ENCODE assay signal across 29 cellular contexts in the genomic region with DNA sequence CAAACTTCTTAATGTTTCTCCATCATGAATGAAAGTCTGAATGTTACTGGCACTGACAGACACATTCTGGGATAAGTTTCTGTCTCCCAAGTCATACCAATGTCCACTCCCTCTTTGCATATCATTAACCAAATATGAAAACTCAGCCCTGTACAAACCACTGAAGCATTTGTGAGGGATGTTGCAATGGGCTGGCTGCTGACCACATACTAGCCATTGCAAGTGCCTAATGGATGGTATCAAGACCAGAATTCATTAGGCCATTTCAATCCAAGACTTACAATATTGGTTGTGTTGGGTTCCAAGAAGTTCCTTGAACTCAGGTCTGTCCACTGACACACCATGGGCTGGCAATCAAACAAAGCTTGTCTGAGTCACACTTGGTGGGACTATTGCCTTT.
"Had no signal": no experiment of that assay in that cellular context is flagged by ENCODE, and none has a peak within 500 bp of the region (broad histone marks: within the 10 kb centered on the region; RNA-seq: fewer than 3 reads in every experiment).

No MANE protein-coding gene starts in this region.

- H3K27me3 ChIP-seq: adrenal gland, esophagus squamous epithelium, heart left ventricle, neural progenitor cell, spleen, uterus had no signal

- H3K27ac ChIP-seq: adrenal gland, esophagus squamous epithelium, heart left ventricle, left ventricle myocardium inferior, neural progenitor cell, spleen, thoracic aorta, uterus had no signal

- H3K4me3 Mint-ChIP-seq: activated naive CD8-positive, alpha-beta T cell treated with anti-CD3 and anti-CD28 coated beads for 36 hours; dendritic cell treated with granulocyte-macrophage colony-stimulating factor and Interleukin-4, amounts not matched to agents 40 ng/mL and 50 ng/mL, for 4 days; endodermal cell; natural killer cell; neural progenitor cell; T-helper 2 cell treated with Interferon-gamma antibody and Interleukin-4, amounts not matched to agents 5 μg/mL and 100 μg/mL, for 36 hours; type B pancreatic cell had no signal

- H3K9me3 ChIP-seq: adrenal gland, esophagus squamous epithelium, left ventricle myocardium inferior, spleen, thoracic aorta, uterus had no signal

- H3K36me3 Mint-ChIP-seq: activated naive CD8-positive, alpha-beta T cell treated with anti-CD3 and anti-CD28 coated beads for 36 hours; natural killer cell; neural progenitor cell; type B pancreatic cell had no signal

- DNase-seq: activated CD4-positive, alpha-beta T cell treated with anti-CD3 and anti-CD28 coated beads for 4 hours; activated CD4-positive, alpha-beta T cell treated with anti-CD3 and anti-CD28 coated beads, Interleukin-2, amount 50 U/mL, for 4 hours; activated CD4-positive, CD25-positive, alpha-beta regulatory T cell; activated CD8-positive, alpha-beta memory T cell treated with anti-CD3 and anti-CD28 coated beads for 24 hours; activated effector memory CD4-positive, alpha-beta T cell treated with Interleukin-2 at 50 U/mL for 16 hours; activated naive CD4-positive, alpha-beta T cell treated with Interleukin-2 at 50 U/mL for 16 hours; activated naive CD8-positive, alpha-beta T cell treated with anti-CD3 and anti-CD28 coated beads for 36 hours; adrenal gland; aorta; caudate nucleus; endodermal cell; esophagus squamous epithelium; heart left ventricle; hypothalamus; left ventricle myocardium inferior; mesendoderm; natural killer cell; occipital lobe; right cardiac atrium; spleen; stimulated activated naive CD8-positive, alpha-beta T cell treated with anti-CD3 and anti-CD28 coated beads, Interleukin-15, Interleukin-2, amounts not matched to agents 100 U/mL and 50 U/mL, for 24 hours; T-helper 1 cell; uterus had no signal

- H3K9me3 Mint-ChIP-seq: dendritic cell treated with granulocyte-macrophage colony-stimulating factor and Interleukin-4, amounts not matched to agents 40 ng/mL and 50 ng/mL, for 4 days; endodermal cell; neural progenitor cell; T-helper 2 cell treated with Interferon-gamma antibody and Interleukin-4, amounts not matched to agents 5 μg/mL and 100 μg/mL, for 36 hours; type B pancreatic cell had no signal

- H3K36me3 ChIP-seq: adrenal gland, esophagus squamous epithelium, heart left ventricle, left ventricle myocardium inferior, neural progenitor cell, spleen, thoracic aorta, uterus had no signal

- H3K27ac Mint-ChIP-seq: activated naive CD8-positive, alpha-beta T cell treated with anti-CD3 and anti-CD28 coated beads for 36 hours; dendritic cell treated with granulocyte-macrophage colony-stimulating factor and Interleukin-4, amounts not matched to agents 40 ng/mL and 50 ng/mL, for 4 days; endodermal cell; natural killer cell; neural progenitor cell; T-helper 2 cell treated with Interferon-gamma antibody and Interleukin-4, amounts not matched to agents 5 μg/mL and 100 μg/mL, for 36 hours; type B pancreatic cell had no signal

- H3K27me3 Mint-ChIP-seq: activated naive CD8-positive, alpha-beta T cell treated with anti-CD3 and anti-CD28 coated beads for 36 hours; dendritic cell treated with granulocyte-macrophage colony-stimulating factor and Interleukin-4, amounts not matched to agents 40 ng/mL and 50 ng/mL, for 4 days; type B pancreatic cell had no signal

- H3K4me3 ChIP-seq: adrenal gland, esophagus squamous epithelium, heart left ventricle, left ventricle myocardium inferior, lung, neural progenitor cell, spleen, thoracic aorta, uterus had no signal

- H3K4me1 ChIP-seq: adrenal gland, esophagus squamous epithelium, heart left ventricle, left ventricle myocardium inferior, neural progenitor cell, spleen, uterus had no signal

- H3K4me1 Mint-ChIP-seq: activated naive CD8-positive, alpha-beta T cell treated with anti-CD3 and anti-CD28 coated beads for 36 hours; natural killer cell; neural progenitor cell had no signal

- ATAC-seq: heart left ventricle; natural killer cell; right cardiac atrium; stimulated activated naive CD8-positive, alpha-beta T cell treated with anti-CD3 and anti-CD28 coated beads, Interleukin-15, Interleukin-2, amounts not matched to agents 100 U/mL and 50 U/mL, for 24 hours had no signal
